In genomic region chr19:38378866-38379265, GRCh38 we compare ENCODE assay signal across 24 cellular contexts. TPM values are rescaled to one million over a fixed set of nuclear protein-coding genes. Genes with fewer than 3 reads are reported as not detected.
"Had no signal": no experiment of that assay in that cellular context is flagged by ENCODE, and none has a peak within 500 bp of the region (broad histone marks: within the 10 kb centered on the region; RNA-seq: fewer than 3 reads in every experiment).

No MANE protein-coding gene starts in this region.

- H3K27ac Mint-ChIP-seq: naive B cell; nephron; stimulated activated memory B cell treated with anti-CD40 and anti-IgM and Interleukin-4, amounts not matched to agents 10 μg/mL and 1 μg/mL and 100 μg/mL, for 72 hours; stimulated activated naive CD8-positive, alpha-beta T cell treated with anti-CD3 and anti-CD28 coated beads, Interleukin-15, Interleukin-2, amounts not matched to agents 100 ng/mL and 50 ng/mL, for 24 hours had no signal

- H2AFZ ChIP-seq: hepatocyte had no signal

- DNase-seq: dermis blood vessel endothelial cell; erythroblast; foreskin melanocyte; head of caudate nucleus; kidney; left colon; mesendoderm; naive B cell; spleen; stimulated activated CD4-positive, alpha-beta T cell treated with anti-CD3 and anti-CD28 coated beads, Interleukin-15, amount 100 ng/mL, for 24 hours; stimulated activated CD4-positive, alpha-beta T cell treated with anti-CD3 and anti-CD28 coated beads, Interleukin-1b, Interleukin-23, amount 100 ng/mL, for 48 hours; stimulated activated CD4-positive, alpha-beta T cell treated with anti-CD3 and anti-CD28 coated beads, Interleukin-4, amount 100 ng/mL, for 24 hours; tibial artery; upper lobe of left lung; uterus had no signal

- H3K4me3 Mint-ChIP-seq: stimulated activated memory B cell treated with anti-CD40 and anti-IgM and Interleukin-4, amounts not matched to agents 10 μg/mL and 1 μg/mL and 100 μg/mL, for 72 hours; stimulated activated naive CD8-positive, alpha-beta T cell treated with anti-CD3 and anti-CD28 coated beads, Interleukin-15, Interleukin-2, amounts not matched to agents 100 ng/mL and 50 ng/mL, for 24 hours had no signal

- H3K9me3 ChIP-seq: spleen, tibial artery, upper lobe of left lung, uterus had no signal

- H3K27me3 Mint-ChIP-seq: stimulated activated naive CD8-positive, alpha-beta T cell treated with anti-CD3 and anti-CD28 coated beads, Interleukin-15, Interleukin-2, amounts not matched to agents 100 ng/mL and 50 ng/mL, for 24 hours had no signal

- H3K4me3 ChIP-seq: hepatocyte, spleen, tibial artery, upper lobe of left lung, uterus had no signal

- H3K9me3 Mint-ChIP-seq: naive B cell; nephron; stimulated activated memory B cell treated with anti-CD40 and anti-IgM and Interleukin-4, amounts not matched to agents 10 μg/mL and 1 μg/mL and 100 μg/mL, for 72 hours; stimulated activated naive CD8-positive, alpha-beta T cell treated with anti-CD3 and anti-CD28 coated beads, Interleukin-15, Interleukin-2, amounts not matched to agents 100 ng/mL and 50 ng/mL, for 24 hours had no signal

- ATAC-seq: left colon; sciatic nerve; stimulated activated memory B cell treated with anti-CD40 and anti-IgM and Interleukin-4, amounts not matched to agents 10 μg/mL and 1 μg/mL and 100 μg/mL, for 72 hours had no signal

- H3K27me3 ChIP-seq: hepatocyte, tibial artery, upper lobe of left lung, uterus had no signal

- FAIRE-seq: kidney had no signal

- H3K4me2 ChIP-seq: hepatocyte had no signal

- H3K36me3 ChIP-seq: uterus had no signal

- H3K27ac ChIP-seq: hepatocyte, spleen, tibial artery, upper lobe of left lung, uterus had no signal

RNA-seq across cellular contexts. Expression of gene GGN, which starts 9.0 kb away (rescaled TPM):
- total RNA-seq: liver, lung microvascular endothelial cell, omental fat pad, skeletal muscle tissue, spleen had no signal

RNA-seq across cellular contexts. Expression of gene SPRED3, which starts 9.6 kb away (rescaled TPM):
- total RNA-seq: skeletal muscle tissue had no signal
